ENCODE assay signal across 21 cellular contexts in genomic region chr2:10757814-10758286, GRCh38. TPM values are rescaled to one million over a fixed set of nuclear protein-coding genes. Genes with fewer than 3 reads are reported as not detected.
DNase-seq lines count a peak whose midpoint lies in the region; ATAC-seq, FAIRE-seq and TF ChIP-seq lines count a peak whose summit lies in the region.
"Had no signal": no experiment of that assay in that cellular context is flagged by ENCODE, and none has a peak within 500 bp of the region (broad histone marks: within the 10 kb centered on the region; RNA-seq: fewer than 3 reads in every experiment).

No MANE protein-coding gene starts in this region.

- peak overlapping the region; percentile 40 for H3K4me2 ChIP-seq in HepG2 (ENCODE audit: low read depth, low read length)
- no peak overlapping the region for H3K4me2 ChIP-seq in K562 (ENCODE audit: insufficient read depth, low read length)

- no peak overlapping the region for H3K9ac ChIP-seq in HepG2 (ENCODE audit: insufficient read depth, low read depth, low read length)
- H3K9ac ChIP-seq in K562 (ENCODE audit: insufficient read depth in 1 of 2, low read depth in 2 of 2, low read length in 2 of 2) = no peak overlapping the region

- DNase-seq in HepG2 (ENCODE audit: low spot score) (no peak), right lobe of liver (no peak), K562 (ENCODE audit: extremely low read depth in 1 of 4, low spot score in 3 of 4) (no peak), mucosa of descending colon (peak in 1 of 3 donors; percentile 11), transverse colon (no peak), NCI-H1694 treated with DMSO at 0.1 percent for 48 hours (lab: John Stamatoyannopoulos, UW) (no peak), brain microvascular endothelial cell (no peak)
- DNase-seq: BE2C; CD8-positive, alpha-beta T cell; DMS153; DMS79 treated with DMSO at 0.1 percent for 48 hours; EL had no signal

- H3K36me3 ChIP-seq in HepG2 (replicated peaks in 1 of 2; ENCODE audit: control insufficient read depth in 1 of 2, insufficient read depth in 2 of 2, low read length in 2 of 2) (no peaks in the 10 kb centered on the region), right lobe of liver (no peaks in the 10 kb centered on the region), K562 (ENCODE audit: control insufficient read depth, insufficient read depth, low read length) (no peaks in the 10 kb centered on the region), mucosa of descending colon (ENCODE audit: low read depth) (no peaks in the 10 kb centered on the region), transverse colon (no peaks in the 10 kb centered on the region), brain microvascular endothelial cell (replicated peaks) (no peaks in the 10 kb centered on the region)
- H3K36me3 ChIP-seq: BE2C had no signal

- BruUV-seq in HepG2 (replicated peaks; lab: Mats Ljungman, UMichigan) (no TSS peak), K562 (replicated peaks; lab: Mats Ljungman, UMichigan) (no TSS peak)

- H4K20me1 ChIP-seq in HepG2 (ENCODE audit: insufficient read depth, low read length) (no peaks in the 10 kb centered on the region), K562 (replicated peaks; ENCODE audit: control insufficient read depth, insufficient read depth, low read length) (no peaks in the 10 kb centered on the region)

- TF ChIP-seq RAD21 in HepG2 (CRISPR knock-in tag; IDR thresholded peaks at IDR 0.05) (no peak), K562 (CRISPR knock-in tag; conservative IDR thresholded peaks at IDR 0.05 in 1 of 2, IDR thresholded peaks at IDR 0.05 in 1 of 2) (no peak)

- H3K27ac ChIP-seq in HepG2 (ENCODE audit: extremely low read length, insufficient read depth, low read length) = no peak overlapping the region
- H3K27ac ChIP-seq in right lobe of liver = no peak overlapping the region
- no peak overlapping the region for H3K27ac ChIP-seq in K562 (ENCODE audit: extremely low read depth, low read depth, low read length)
- H3K27ac ChIP-seq in transverse colon = peak overlapping the region; percentile 8 to 68 (median 56)
- H3K27ac ChIP-seq in brain microvascular endothelial cell = no peak overlapping the region
- H3K27ac ChIP-seq: HL-60 had no signal

- H2AFZ ChIP-seq in HepG2 (ENCODE audit: low read length) (no peak overlapping the region), K562 (ENCODE audit: low read depth, low read length) (no peak overlapping the region)

- no peaks in the 10 kb centered on the region for H3K9me3 ChIP-seq in HepG2 (ENCODE audit: low read length)
- no peaks in the 10 kb centered on the region for H3K9me3 ChIP-seq in right lobe of liver
- no peaks in the 10 kb centered on the region for H3K9me3 ChIP-seq in K562 (replicated peaks; ENCODE audit: control insufficient read depth, insufficient read depth, low read depth, low read length)
- H3K9me3 ChIP-seq in mucosa of descending colon = no peaks in the 10 kb centered on the region
- H3K9me3 ChIP-seq in transverse colon = no peaks in the 10 kb centered on the region
- H3K9me3 ChIP-seq: BE2C had no signal

- TF ChIP-seq CTCF in HepG2 (CRISPR knock-in tag; IDR thresholded peaks at IDR 0.05) (no peak), right lobe of liver (IDR thresholded peaks at IDR 0.05) (no peak), K562 (IDR thresholded peaks at IDR 0.05 in 2 of 3, conservative IDR thresholded peaks at IDR 0.05 in 1 of 3; ENCODE audit: insufficient read depth in 2 of 3, low read depth in 1 of 3, low read length in 3 of 3) (no peak), mucosa of descending colon (IDR thresholded peaks at IDR 0.05) (no peak), transverse colon (IDR thresholded peaks at IDR 0.05) (no peak), brain microvascular endothelial cell (IDR thresholded peaks at IDR 0.05; ENCODE audit: low read depth, low read length, missing control alignments) (no peak)

- H3K79me2 ChIP-seq in HepG2 (ENCODE audit: insufficient read depth, low read length) (no peaks in the 10 kb centered on the region), K562 (ENCODE audit: control insufficient read depth, insufficient read depth, low read length) (no peaks in the 10 kb centered on the region)

- 70% methylated on average over 6 of the region's 6 CpGs for WGBS in HepG2 (ENCODE audit: low lambda C conversion rate)
- WGBS in right lobe of liver (ENCODE audit: insufficient coverage, low coverage, low lambda C conversion rate, missing lambda C conversion rate) = 84% methylated on average over 5 of the region's 6 CpGs
- 19% methylated on average over 6 of the region's 6 CpGs for WGBS in K562 (ENCODE audit: insufficient coverage, low coverage, missing lambda C conversion rate)
- WGBS in transverse colon (ENCODE audit: low coverage in 1 of 2), 2 donors = 86 to 100% methylated on average over 3 to 6 of the region's 6 CpGs

- H3K27me3 ChIP-seq in HepG2 (ENCODE audit: control insufficient read depth in 1 of 2, insufficient read depth in 2 of 2, low read length in 2 of 2) = peaks cover 0 to 39% of the 10 kb centered on the region in 2 experiments; a peak in 3 of 5 replicates
- no peaks in the 10 kb centered on the region for H3K27me3 ChIP-seq in right lobe of liver
- H3K27me3 ChIP-seq in K562 (ENCODE audit: control insufficient read depth in 2 of 2, insufficient read depth in 2 of 2, low read length in 2 of 2) = peaks cover 26 to 65% of the 10 kb centered on the region in 2 experiments
- no peaks in the 10 kb centered on the region for H3K27me3 ChIP-seq in transverse colon
- no peaks in the 10 kb centered on the region for H3K27me3 ChIP-seq in brain microvascular endothelial cell (replicated peaks)
- H3K27me3 ChIP-seq: BE2C had no signal

- TF ChIP-seq POLR2A in HepG2 (IDR thresholded peaks at IDR 0.05; ENCODE audit: insufficient read depth in 1 of 2, low read depth in 2 of 2, low read length in 2 of 2) (no peak), right lobe of liver (IDR thresholded peaks at IDR 0.05) (no peak), K562 (conservative IDR thresholded peaks at IDR 0.05) (no peak), transverse colon (IDR thresholded peaks at IDR 0.05) (no peak)

- ATAC-seq in HepG2 (peak; percentile 10), right lobe of liver (no peak), K562 (no peak), mucosa of descending colon (peak; percentile 31), GM21360 (IDR thresholded peaks at IDR 0.05; ENCODE audit: unreplicated experiment) (no peak)
- ATAC-seq: CD8-positive, alpha-beta T cell had no signal

- peaks cover 44% of the 10 kb centered on the region for H3K4me1 ChIP-seq in HepG2 (ENCODE audit: insufficient read depth, low read length)
- no peaks in the 10 kb centered on the region for H3K4me1 ChIP-seq in right lobe of liver
- H3K4me1 ChIP-seq in K562 (replicated peaks in 1 of 2; ENCODE audit: control insufficient read depth in 2 of 2, insufficient read depth in 2 of 2, low read length in 2 of 2) = peaks cover 2 to 5% of the 10 kb centered on the region in 2 experiments; a peak in 3 of 5 replicates
- peaks cover 11% of the 10 kb centered on the region for H3K4me1 ChIP-seq in mucosa of descending colon (ENCODE audit: low read depth)
- peaks cover 0 to 14% (median 12%) of the 10 kb centered on the region in 4 donors for H3K4me1 ChIP-seq in transverse colon
- H3K4me1 ChIP-seq: BE2C had no signal

- peak overlapping the region in 1 of 3 experiments; percentile 11; a peak in 1 of 6 replicates for H3K4me3 ChIP-seq in HepG2 (replicated peaks in 1 of 3; ENCODE audit: insufficient read depth in 1 of 3, low read depth in 2 of 3, low read length in 3 of 3)
- H3K4me3 ChIP-seq in right lobe of liver = no peak overlapping the region
- no peak overlapping the region for H3K4me3 ChIP-seq in K562
- no peak overlapping the region for H3K4me3 ChIP-seq in mucosa of descending colon
- H3K4me3 ChIP-seq in transverse colon = no peak overlapping the region
- no peak overlapping the region for H3K4me3 ChIP-seq in brain microvascular endothelial cell (ENCODE audit: low read depth, low read length)

- POLR2A ChIA-PET in HepG2 (lab: Yijun Ruan, JAX) (no interaction called here), K562 (lab: Yijun Ruan, JAX) (no interaction called here)

- CTCF ChIA-PET in HepG2 (lab: Yijun Ruan, JAX; ENCODE audit: low intra/inter-chr PET ratio, low total read pairs) (no interaction called here), K562 (lab: Yijun Ruan, JAX; ENCODE audit: low intra/inter-chr PET ratio) (interaction anchor here (0.7 kb wide), 1 partner anchor 79 kb away, joined by 6 read pairs; no protein-coding TSS in a partner anchor)

- TF ChIP-seq EP300 in HepG2 (IDR thresholded peaks at IDR 0.05; ENCODE audit: low read depth in 2 of 2, low read length in 2 of 2) = no peak
- no peak for TF ChIP-seq EP300 in HepG2 (CRISPR knock-in tag; IDR thresholded peaks at IDR 0.05; ENCODE audit: borderline replicate concordance)
- TF ChIP-seq EP300 in K562 (IDR thresholded peaks at IDR 0.05; ENCODE audit: low read length) = no peak
- no peak for TF ChIP-seq EP300 in transverse colon (IDR thresholded peaks at IDR 0.05; ENCODE audit: low read depth)

- intact Hi-C loops in HepG2 (cut with micrococcal nuclease; ENCODE audit: unreplicated experiment) = no loop called here
- intact Hi-C loops in right lobe of liver (cut with DNase I) = no loop called here
- intact Hi-C loops in K562 (cut with micrococcal nuclease) = no loop called here
- intact Hi-C loops in mucosa of descending colon (cut with DNase I, micrococcal nuclease) = no loop called here
- intact Hi-C loops in transverse colon (cut with DNase I; ENCODE audit: low total_unique reads) = no loop called here

- in situ Hi-C loops in HepG2 (cut with HindIII; ENCODE audit: extremely low pct_ligation_motif_present, low pct_unique_long_range_greater_than_20kb) (no loop called here), K562 (cut with MboI) (no loop called here), transverse colon (cut with MboI; ENCODE audit: low pct_ligation_motif_present in 1 of 4, low pct_unique_long_range_greater_than_20kb in 1 of 4, low sequenced_read_pairs in 3 of 4) (no loop called here), brain microvascular endothelial cell (cut with HindIII; ENCODE audit: low pct_ligation_motif_present, low sequenced_read_pairs) (no loop called here)

- H3K9me1 ChIP-seq in K562 (ENCODE audit: control insufficient read depth, insufficient read depth, low read length) = no peaks in the 10 kb centered on the region

- FAIRE-seq in HepG2 (lab: Jason Lieb, UNC) (no peak), K562 (lab: Jason Lieb, UNC) (peak; percentile 40)
- FAIRE-seq: A204.1, D721Med, G401.6, GM12891, GM19239, H54 had no signal

RNA-seq across cellular contexts. Expression of gene ATP6V1C2, which starts 36.4 kb away (rescaled TPM):
- total RNA-seq in HepG2 (2016; rRNA removed; fragmentation: Illumina TruSeq; extraction: Trizol) (0.04 TPM in 1 of 2 replicates, not detected in the other), right lobe of liver (under 1 TPM in 2 of 6 experiments, not detected in 4; 0.12 to 0.22 TPM), K562 (2014; rRNA removed) (not detected in 2 replicates), K562 (2014; rRNA removed; fragmentation: Illumina TruSeq; extraction: Trizol) (not detected in 2 replicates), K562 (2015; rRNA removed; fragmentation: Illumina TruSeq; extraction: Trizol) (not detected in 2 replicates), K562 (2021) (0.09 TPM in 1 of 2 replicates, not detected in the other), mucosa of descending colon (1 to 10 TPM in 2 of 3 donors, under 1 TPM in 1; 0.57 to 3.8 (median 1.0) TPM), transverse colon (10 to 100 TPM in 1 of 4 donors, 1 to 10 TPM in 1, under 1 TPM in 2; 0.48 to 43.0 (median 1.2) TPM)
- not detected in 2 replicates for total RNA-seq in HepG2 (2016; cell fraction: cytosol; rRNA removed; fragmentation: Illumina TruSeq; extraction: Trizol; ENCODE audit: low read depth)
- total RNA-seq in HepG2 (2016; cell fraction: insoluble cytoplasmic fraction; rRNA removed; fragmentation: Illumina TruSeq; extraction: Trizol) = 0.04 TPM in 1 of 2 replicates, not detected in the other
- total RNA-seq in HepG2 (2016; cell fraction: membrane; rRNA removed; fragmentation: Illumina TruSeq; extraction: Trizol) = not detected in 2 replicates
- total RNA-seq in HepG2 (2016; cell fraction: nucleus; rRNA removed; fragmentation: Illumina TruSeq; extraction: Trizol) = 0.09 TPM in 1 of 2 replicates, not detected in the other
- polyA plus RNA-seq in HepG2 (2011; rRNA removed) (0.10 and 0.29 TPM in 2 replicates), K562 (2011; rRNA removed) (0.04 and 0.10 TPM in 2 replicates), K562 (2014; fragmentation: Illumina TruSeq; extraction: Trizol) (not detected in 2 replicates), K562 (2014; fragmentation: Nextera tagmentation; extraction: Ambion mirVana) (under 1 TPM; 0.28 to 0.31 TPM), K562 (2014; rRNA removed) (0.01 and 0.13 TPM in 2 replicates)
- polyA plus RNA-seq in HepG2 (2011; cell fraction: cytosol; rRNA removed) = 0.05 TPM in 2 replicates
- 0.36 and 2.7 TPM in 2 replicates for polyA plus RNA-seq in HepG2 (2011; cell fraction: nucleus; rRNA removed)
- 1.4 and 1.5 TPM in 2 replicates for polyA plus RNA-seq in HepG2 (2012)
- not detected in 2 replicates for polyA plus RNA-seq in HepG2 (2016; cell fraction: cytosol; fragmentation: Illumina TruSeq; extraction: Trizol; ENCODE audit: low read depth)
- polyA plus RNA-seq in HepG2 (2016; cell fraction: insoluble cytoplasmic fraction; fragmentation: Illumina TruSeq; extraction: Trizol; ENCODE audit: low read depth) = not detected in 2 replicates
- polyA plus RNA-seq in HepG2 (2016; cell fraction: membrane; fragmentation: Illumina TruSeq; extraction: Trizol; ENCODE audit: low read depth) = not detected in 2 replicates
- not detected in 2 replicates for polyA plus RNA-seq in HepG2 (2016; cell fraction: nucleus; fragmentation: Illumina TruSeq; extraction: Trizol; ENCODE audit: insufficient read depth, low read depth)
- 7.5 TPM in 1 of 2 replicates, not detected in the other for polyA minus RNA-seq in HepG2 (2011; rRNA and poly(A)+ RNA removed; ENCODE audit: low replicate concordance)
- polyA minus RNA-seq in HepG2 (2011; cell fraction: cytosol; rRNA and poly(A)+ RNA removed) = 0.44 and 0.69 TPM in 2 replicates
- polyA minus RNA-seq in HepG2 (2011; cell fraction: nucleus; rRNA and poly(A)+ RNA removed) = 0.12 TPM in 1 of 2 replicates, not detected in the other
- total RNA-seq in K562 (2011; cell fraction: chromatin; rRNA removed; ENCODE audit: low replicate concordance) = 0.16 TPM in 1 of 2 replicates, not detected in the other
- total RNA-seq in K562 (2011; cell fraction: nucleolus; rRNA removed) = not detected in 2 replicates
- total RNA-seq in K562 (2011; cell fraction: nucleoplasm; rRNA removed) = not detected in 2 replicates
- not detected in 2 replicates for polyA plus RNA-seq in K562 (2011; cell fraction: cytosol; rRNA removed)
- 0.17 and 0.27 TPM in 2 replicates for polyA plus RNA-seq in K562 (2011; cell fraction: nucleus; rRNA removed)
- polyA plus RNA-seq in K562 (2012) = 1.0 and 1.5 TPM in 2 replicates
- polyA minus RNA-seq in K562 (2011; rRNA and poly(A)+ RNA removed) = not detected in 2 replicates
- 3.1 TPM in 1 of 2 replicates, not detected in the other for polyA minus RNA-seq in K562 (2011; cell fraction: cytosol; rRNA and poly(A)+ RNA removed)
- 0.40 TPM in 1 of 2 replicates, not detected in the other for polyA minus RNA-seq in K562 (2011; cell fraction: nucleus; rRNA and poly(A)+ RNA removed)
- total RNA-seq: CD8-positive, alpha-beta T cell had no signal
- polyA plus RNA-seq: CD14-positive monocyte had no signal

RNA-seq across cellular contexts. Expression of gene PDIA6, which starts 54.7 kb away (rescaled TPM):
- 318 and 642 TPM in 2 replicates for total RNA-seq in HepG2 (2016; rRNA removed; fragmentation: Illumina TruSeq; extraction: Trizol)
- total RNA-seq in HepG2 (2016; cell fraction: cytosol; rRNA removed; fragmentation: Illumina TruSeq; extraction: Trizol; ENCODE audit: low read depth) = 56.1 and 61.3 TPM in 2 replicates
- total RNA-seq in HepG2 (2016; cell fraction: insoluble cytoplasmic fraction; rRNA removed; fragmentation: Illumina TruSeq; extraction: Trizol) = 300 and 675 TPM in 2 replicates
- 124 and 135 TPM in 2 replicates for total RNA-seq in HepG2 (2016; cell fraction: membrane; rRNA removed; fragmentation: Illumina TruSeq; extraction: Trizol)
- 502 and 568 TPM in 2 replicates for total RNA-seq in HepG2 (2016; cell fraction: nucleus; rRNA removed; fragmentation: Illumina TruSeq; extraction: Trizol)
- polyA plus RNA-seq in HepG2 (2011; rRNA removed) = 418 and 586 TPM in 2 replicates
- polyA plus RNA-seq in HepG2 (2011; cell fraction: cytosol; rRNA removed) = 484 and 553 TPM in 2 replicates
- polyA plus RNA-seq in HepG2 (2011; cell fraction: nucleus; rRNA removed) = 135 and 158 TPM in 2 replicates
- 484 and 600 TPM in 2 replicates for polyA plus RNA-seq in HepG2 (2012)
- 61.3 and 65.3 TPM in 2 replicates for polyA plus RNA-seq in HepG2 (2016; cell fraction: cytosol; fragmentation: Illumina TruSeq; extraction: Trizol; ENCODE audit: low read depth)
- polyA plus RNA-seq in HepG2 (2016; cell fraction: insoluble cytoplasmic fraction; fragmentation: Illumina TruSeq; extraction: Trizol; ENCODE audit: low read depth) = 289 and 301 TPM in 2 replicates
- polyA plus RNA-seq in HepG2 (2016; cell fraction: membrane; fragmentation: Illumina TruSeq; extraction: Trizol; ENCODE audit: low read depth) = 102 and 106 TPM in 2 replicates
- 690 and 757 TPM in 2 replicates for polyA plus RNA-seq in HepG2 (2016; cell fraction: nucleus; fragmentation: Illumina TruSeq; extraction: Trizol; ENCODE audit: insufficient read depth, low read depth)
- 87.6 and 158 TPM in 2 replicates for polyA minus RNA-seq in HepG2 (2011; rRNA and poly(A)+ RNA removed; ENCODE audit: low replicate concordance)
- polyA minus RNA-seq in HepG2 (2011; cell fraction: cytosol; rRNA and poly(A)+ RNA removed) = 230 and 245 TPM in 2 replicates
- polyA minus RNA-seq in HepG2 (2011; cell fraction: nucleus; rRNA and poly(A)+ RNA removed) = 115 and 127 TPM in 2 replicates
- total RNA-seq in right lobe of liver = 100 to 1,000 TPM; 141 to 232 (median 191) TPM
- 169 and 243 TPM in 2 replicates for total RNA-seq in K562 (2011; cell fraction: chromatin; rRNA removed; ENCODE audit: low replicate concordance)
- 249 and 253 TPM in 2 replicates for total RNA-seq in K562 (2011; cell fraction: nucleolus; rRNA removed)
- 314 and 381 TPM in 2 replicates for total RNA-seq in K562 (2011; cell fraction: nucleoplasm; rRNA removed)
- 171 and 185 TPM in 2 replicates for total RNA-seq in K562 (2014; rRNA removed)
- 226 and 229 TPM in 2 replicates for total RNA-seq in K562 (2014; rRNA removed; fragmentation: Illumina TruSeq; extraction: Trizol)
- total RNA-seq in K562 (2015; rRNA removed; fragmentation: Illumina TruSeq; extraction: Trizol) = 226 and 233 TPM in 2 replicates
- 196 and 198 TPM in 2 replicates for total RNA-seq in K562 (2021)
- polyA plus RNA-seq in K562 (2011; rRNA removed) = 184 and 234 TPM in 2 replicates
- polyA plus RNA-seq in K562 (2011; cell fraction: cytosol; rRNA removed) = 78.8 and 175 TPM in 2 replicates
- polyA plus RNA-seq in K562 (2011; cell fraction: nucleus; rRNA removed) = 44.2 and 80.3 TPM in 2 replicates
- 231 and 241 TPM in 2 replicates for polyA plus RNA-seq in K562 (2012)
- polyA plus RNA-seq in K562 (2014; fragmentation: Illumina TruSeq; extraction: Trizol) = 218 and 268 TPM in 2 replicates
- polyA plus RNA-seq in K562 (2014; fragmentation: Nextera tagmentation; extraction: Ambion mirVana) = 100 to 1,000 TPM; 166 to 257 TPM
- polyA plus RNA-seq in K562 (2014; rRNA removed) = 189 and 200 TPM in 2 replicates
- 211 and 234 TPM in 2 replicates for polyA minus RNA-seq in K562 (2011; rRNA and poly(A)+ RNA removed)
- polyA minus RNA-seq in K562 (2011; cell fraction: cytosol; rRNA and poly(A)+ RNA removed) = 74.0 and 79.4 TPM in 2 replicates
- polyA minus RNA-seq in K562 (2011; cell fraction: nucleus; rRNA and poly(A)+ RNA removed) = 19.8 and 37.5 TPM in 2 replicates
- 100 to 1,000 TPM; 121 to 168 (median 126) TPM for total RNA-seq in mucosa of descending colon
- 10 to 100 TPM; 35.2 to 90.3 (median 66.3) TPM for total RNA-seq in transverse colon

Comparison
In these comparisons a context has a peak if more than half of its experiments do, and no peak if none do; other contexts are left out.
1. ATAC-seq: peak in HepG2 (single experiment) and mucosa of descending colon (single experiment); none in right lobe of liver (0 of 4), K562 (single experiment) and GM21360 (single experiment).
2. H3K27ac ChIP-seq: peak in transverse colon (4 of 4); none in HepG2 (single experiment), right lobe of liver (0 of 3), K562 (single experiment) and brain microvascular endothelial cell (single experiment).
3. Of the 241 proteins assayed by ChIP-seq in both HepG2 and K562: peak only in HepG2: FOXJ3, HDAC1, MAFF, MAFK and MED1; only in K562: CBX2 and MAFG; in both: none; in neither: 233; mixed calls (peak in some experiments, not most) for 1.